ENCODE assay signal across 9 cellular contexts in genomic region chr1:22611530-22611947, GRCh38. TPM values are rescaled to one million over a fixed set of nuclear protein-coding genes. Genes with fewer than 3 reads are reported as not detected.
A peak's percentile ranks its signal among the peaks of the same experiment; 100 is the strongest.
DNase-seq lines count a peak whose midpoint lies in the region; ATAC-seq and TF ChIP-seq lines count a peak whose summit lies in the region.
"Had no signal": no experiment of that assay in that cellular context is flagged by ENCODE, and none has a peak within 500 bp of the region (broad histone marks: within the 10 kb centered on the region; RNA-seq: fewer than 3 reads in every experiment).

No MANE protein-coding gene starts in this region.

- H3K79me1 ChIP-seq in neuronal stem cell (ENCODE audit: low read depth, low read length) = no peaks in the 10 kb centered on the region

- H3K9ac ChIP-seq in neuronal stem cell (ENCODE audit: low read depth, low read length, poor library complexity) = no peak overlapping the region

- no peaks in the 10 kb centered on the region for H3K4me1 ChIP-seq in neuronal stem cell (ENCODE audit: control insufficient read depth in 2 of 2, insufficient read depth in 1 of 2, low read depth in 1 of 2, low read length in 2 of 2)
- no peaks in the 10 kb centered on the region for H3K4me1 ChIP-seq in ascending aorta

- H2AK5ac ChIP-seq in neuronal stem cell (ENCODE audit: low read depth, low read length) = no peak overlapping the region

- no peak overlapping the region for H3K4me3 ChIP-seq in neuronal stem cell (ENCODE audit: low read length in 2 of 2)
- H3K4me3 ChIP-seq in ascending aorta = no peak overlapping the region

- intact Hi-C loops in ascending aorta (cut with DNase I) = no loop called here

- H3K27me3 ChIP-seq in neuronal stem cell (ENCODE audit: control insufficient read depth in 3 of 3, insufficient read depth in 3 of 3, low read depth in 1 of 3, low read length in 3 of 3) (peaks cover 0 to 60% (median 15%) of the 10 kb centered on the region in 3 experiments), ascending aorta (no peaks in the 10 kb centered on the region)

- no peak for ATAC-seq in GM19397 (IDR thresholded peaks at IDR 0.05; ENCODE audit: unreplicated experiment)

- no peak overlapping the region for H2BK12ac ChIP-seq in neuronal stem cell (ENCODE audit: low read length)

- no peak overlapping the region for H3K4me2 ChIP-seq in neuronal stem cell (ENCODE audit: insufficient read depth, low read length, poor library complexity, severe bottlenecking)

- H2BK120ac ChIP-seq in neuronal stem cell (ENCODE audit: low read depth, low read length) = no peak overlapping the region

- no peak overlapping the region for H4K91ac ChIP-seq in neuronal stem cell (ENCODE audit: low read depth, low read length, poor library complexity)

- no peak for TF ChIP-seq CTCF in ascending aorta (IDR thresholded peaks at IDR 0.05)

- H3K14ac ChIP-seq in neuronal stem cell (ENCODE audit: low read length) = no peak overlapping the region

- no peak overlapping the region for H3K18ac ChIP-seq in neuronal stem cell (ENCODE audit: low read length)

- H4K8ac ChIP-seq in neuronal stem cell (ENCODE audit: low read depth, low read length) = no peak overlapping the region

- H3K9me3 ChIP-seq in neuronal stem cell (replicated peaks in 1 of 2; ENCODE audit: control insufficient read depth in 2 of 2, insufficient read depth in 1 of 2, low read depth in 1 of 2, low read length in 2 of 2) (no peaks in the 10 kb centered on the region), ascending aorta (no peaks in the 10 kb centered on the region)

- H3K4ac ChIP-seq in neuronal stem cell (ENCODE audit: low read length) = no peak overlapping the region

- no peak overlapping the region for H2BK15ac ChIP-seq in neuronal stem cell (ENCODE audit: low read length)

- H3K23ac ChIP-seq in neuronal stem cell (ENCODE audit: low read depth, low read length, poor library complexity) = no peak overlapping the region

- no peak overlapping the region for H2BK5ac ChIP-seq in neuronal stem cell (ENCODE audit: low read length)

- H2AFZ ChIP-seq in neuronal stem cell (ENCODE audit: low read length) = no peak overlapping the region

- H3K27ac ChIP-seq in neuronal stem cell (replicated peaks; ENCODE audit: low read length) (no peak overlapping the region), ascending aorta (no peak overlapping the region)
- H3K27ac ChIP-seq: HL-60 had no signal

- WGBS in neuronal stem cell (ENCODE audit: extremely low coverage in 2 of 2, insufficient read length in 2 of 2, insufficient replicate concordance in 1 of 2), 2 donors = no CpG with 5 or more reads among the region's 7 CpGs

- no peaks in the 10 kb centered on the region for H3K36me3 ChIP-seq in neuronal stem cell (replicated peaks in 1 of 2; ENCODE audit: control insufficient read depth in 2 of 2, insufficient read depth in 2 of 2, low read length in 2 of 2)
- no peaks in the 10 kb centered on the region for H3K36me3 ChIP-seq in ascending aorta

- peak; percentile 7 for DNase-seq in GDM1 (lab: John Stamatoyannopoulos, UW)
- peak; percentile 52 for DNase-seq in NCI-H226
- peak; percentile 25 to 65 for DNase-seq in dermis microvascular lymphatic vessel endothelial cell (ENCODE audit: low read depth in 2 of 2)
- peak; percentile 80 for DNase-seq in neuronal stem cell (ENCODE audit: low spot score)
- no peak for DNase-seq in 8988T
- DNase-seq in ureter (ENCODE audit: low spot score) = no peak
- no peak for DNase-seq in ascending aorta (ENCODE audit: low spot score in 2 of 2)

RNA-seq across cellular contexts. Expression of gene C1QA, which starts 24.9 kb away (rescaled TPM):
- total RNA-seq in dermis microvascular lymphatic vessel endothelial cell (not detected in 2 replicates), ureter (64.0 TPM), ascending aorta (202 TPM)
- polyA plus RNA-seq in neuronal stem cell (2013, experiment 1 of 2) = not detected
- polyA plus RNA-seq in neuronal stem cell (2013, experiment 2 of 2) = not detected

RNA-seq across cellular contexts. Expression of gene C1QC, which starts 31.9 kb away (rescaled TPM):
- total RNA-seq in dermis microvascular lymphatic vessel endothelial cell (not detected in 2 replicates), ureter (85.3 TPM), ascending aorta (350 TPM)
- polyA plus RNA-seq in neuronal stem cell (2013, experiment 1 of 2) = not detected
- polyA plus RNA-seq in neuronal stem cell (2013, experiment 2 of 2) = not detected

RNA-seq across cellular contexts. Expression of gene C1QB, which starts 41.5 kb away (rescaled TPM):
- total RNA-seq in dermis microvascular lymphatic vessel endothelial cell = not detected in 2 replicates
- not detected for polyA plus RNA-seq in neuronal stem cell (2013, experiment 1 of 2)
- not detected for polyA plus RNA-seq in neuronal stem cell (2013, experiment 2 of 2)
- total RNA-seq in ureter = 92.9 TPM
- 454 TPM for total RNA-seq in ascending aorta

RNA-seq across cellular contexts. Expression of gene EPHA8, which starts 48.2 kb away (rescaled TPM):
- total RNA-seq in dermis microvascular lymphatic vessel endothelial cell (not detected in 2 replicates), ureter (not detected), ascending aorta (not detected)
- polyA plus RNA-seq in neuronal stem cell (2013, experiment 1 of 2) = 0.03 TPM
- 0.04 TPM for polyA plus RNA-seq in neuronal stem cell (2013, experiment 2 of 2)

Comparison
In these comparisons a context has a peak if more than half of its experiments do, and no peak if none do; other contexts are left out.
1. DNase-seq: peak in GDM1 (single experiment), NCI-H226 (single experiment), dermis microvascular lymphatic vessel endothelial cell (2 of 2) and neuronal stem cell (single experiment); none in 8988T (single experiment), ureter (single experiment) and ascending aorta (0 of 2).
2. RNA of gene C1QA, which starts 24.9 kb away (total RNA-seq): 202 TPM in ascending aorta (single experiment) and 64.0 TPM in ureter (single experiment); not detected in dermis microvascular lymphatic vessel endothelial cell; every median in the first group is over 10 times any median in the second.
3. RNA of gene C1QC, which starts 31.9 kb away (total RNA-seq): 350 TPM in ascending aorta (single experiment) and 85.3 TPM in ureter (single experiment); not detected in dermis microvascular lymphatic vessel endothelial cell; every median in the first group is over 10 times any median in the second.
4. RNA of gene C1QB, which starts 41.5 kb away (total RNA-seq): 454 TPM in ascending aorta (single experiment) and 92.9 TPM in ureter (single experiment); not detected in dermis microvascular lymphatic vessel endothelial cell; every median in the first group is over 10 times any median in the second.